ENCODE assay signal across 13 cellular contexts in the genomic region with DNA sequence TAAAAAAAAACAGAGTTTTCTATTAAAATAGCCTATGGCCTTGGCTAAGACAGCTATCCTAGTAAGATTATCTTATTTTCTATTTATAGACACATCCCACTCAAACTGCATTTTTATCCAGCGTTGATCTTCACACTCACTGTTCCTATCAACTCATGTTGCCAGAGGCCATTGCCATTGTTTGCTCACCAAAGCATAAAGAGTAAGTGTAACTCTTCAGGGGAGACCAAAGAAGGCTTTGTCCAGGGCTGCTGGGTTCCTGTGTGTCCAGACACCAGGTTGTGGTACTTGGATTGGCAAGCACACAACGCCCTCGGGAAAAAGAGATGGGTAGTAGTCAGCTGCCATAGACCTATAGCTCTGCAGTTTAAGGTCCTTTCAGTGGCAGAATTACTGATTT.
"Had no signal": no experiment of that assay in that cellular context is flagged by ENCODE, and none has a peak within 500 bp of the region (broad histone marks: within the 10 kb centered on the region; RNA-seq: fewer than 3 reads in every experiment).

No MANE protein-coding gene starts in this region.

- H3K27ac ChIP-seq: neural progenitor cell, pancreas, stomach had no signal

- DNase-seq: activated B cell treated with CpG ODN at 0.5 μM for 24 hours; activated CD4-positive, alpha-beta T cell treated with anti-CD3 and anti-CD28 coated beads, Interleukin-2, amount 10 ng/mL, durations not matched to agents 7 days and 5 days; activated effector memory CD4-positive, alpha-beta T cell treated with Interleukin-2 at 50 U/mL for 16 hours; activated T-cell treated with anti-CD3 and anti-CD28 coated beads, Interleukin-2, amount 50 U/mL, for 1 hour; aorta; dorsolateral prefrontal cortex; foreskin fibroblast; head of caudate nucleus; left ventricle myocardium superior; pancreas; stomach had no signal

- H3K4me3 ChIP-seq: dorsolateral prefrontal cortex, neural progenitor cell, pancreas, stomach had no signal

- ATAC-seq: esophagus mucosa, left ventricle myocardium superior, pancreas had no signal

- H3K36me3 ChIP-seq: neural progenitor cell, pancreas had no signal

- H3K4me1 ChIP-seq: neural progenitor cell, pancreas had no signal

- H3K9me3 ChIP-seq: pancreas, stomach had no signal

- H3K27me3 ChIP-seq: dorsolateral prefrontal cortex, neural progenitor cell, pancreas, stomach had no signal
